ENCODE assay signal across 8 cellular contexts in genomic region chr7:35183873-35184503, GRCh38.
DNase-seq lines count a peak whose midpoint lies in the region; ATAC-seq and TF ChIP-seq lines count a peak whose summit lies in the region.
"Not testable (repeated sequence)": the region's sequence is repeated elsewhere in the genome, so short reads cannot be mapped to it uniquely, and the experiment has no call there.

No MANE protein-coding gene starts in this region.

- H3K27ac ChIP-seq in ACC112 (ENCODE audit: low read depth, low read length); GM23338 (ENCODE audit: low read depth); SK-N-SH (ENCODE audit: low read depth in 2 of 2, low read length in 1 of 2): not testable (repeated sequence)
- H3K27ac ChIP-seq in left ventricle myocardium inferior (replicated peaks) = peak overlapping the region; percentile 89

- not testable (repeated sequence) for H3K4me1 ChIP-seq in ACC112 (ENCODE audit: control insufficient read depth, insufficient read depth, low read length, unreplicated experiment); GM23338 (ENCODE audit: insufficient read depth); SK-N-SH (ENCODE audit: control insufficient read depth in 1 of 2, insufficient read depth in 2 of 2, low read depth in 1 of 2, low read length in 1 of 2)
- H3K4me1 ChIP-seq in left ventricle myocardium inferior = peaks cover 32% of the 10 kb centered on the region

- peaks cover 20% of the 10 kb centered on the region for H3K27me3 ChIP-seq in ACC112 (ENCODE audit: insufficient read depth, low read length)
- H3K27me3 ChIP-seq in GM23338 (ENCODE audit: insufficient read depth) = peaks cover 55% of the 10 kb centered on the region
- not testable (repeated sequence) for H3K27me3 ChIP-seq in SK-N-SH (ENCODE audit: insufficient read depth)
- peaks cover 13% of the 10 kb centered on the region for H3K27me3 ChIP-seq in left ventricle myocardium inferior (ENCODE audit: low read depth)

- H3K27me3 Mint-ChIP-seq in GM23338 (ENCODE audit: insufficient read depth, low read depth, poor library complexity) = peaks cover 33% of the 10 kb centered on the region

- CTCF ChIA-PET in SK-N-SH (lab: Yijun Ruan, JAX) = interaction anchor here (0.6 to 1.2 kb wide), 3 partner anchors 336 to 1097 kb away, joined by 3 to 4 read pairs (median 3); no protein-coding TSS in a partner anchor

- H3K4me1 Mint-ChIP-seq in GM23338 = not testable (repeated sequence)

- not testable (repeated sequence) for H3F3A ChIP-seq in GM23338 (replicated peaks; ENCODE audit: low read depth)
- peaks cover 21% of the 10 kb centered on the region for H3F3A ChIP-seq in SK-N-SH (replicated peaks; ENCODE audit: insufficient read depth)

- TF ChIP-seq EP300 in SK-N-SH (IDR thresholded peaks at IDR 0.05; ENCODE audit: borderline replicate concordance in 1 of 2, low read depth in 1 of 2, low read length in 1 of 2) = not testable (repeated sequence)

- POLR2A ChIA-PET in SK-N-SH (lab: Yijun Ruan, JAX) = not testable (repeated sequence)

- ATAC-seq in GM23338 = not testable (repeated sequence)

- peak; percentile 10 for DNase-seq in GM23338 (ENCODE audit: low spot score)
- DNase-seq in NB4 (ENCODE audit: low read depth) = peak; percentile 18
- peak; percentile 26 for DNase-seq in NCI-H82 (lab: John Stamatoyannopoulos, UW)
- not testable (repeated sequence) for DNase-seq in SK-N-SH, left ventricle myocardium inferior
- DNase-seq in cerebellar cortex (ENCODE audit: low spot score) = peak; percentile 12
- peak; percentile 17 for DNase-seq in superior temporal gyrus (ENCODE audit: extremely low spot score)

- H3K4me3 Mint-ChIP-seq in GM23338 = not testable (repeated sequence)

- WGBS in SK-N-SH (ENCODE audit: low lambda C conversion rate) = 89% methylated on average over 5 of the region's 5 CpGs

- intact Hi-C loops in left ventricle myocardium inferior (cut with micrococcal nuclease) = not testable (repeated sequence)

- H3K9me3 Mint-ChIP-seq in GM23338 = not testable (repeated sequence)

- H3K9me3 ChIP-seq in SK-N-SH; left ventricle myocardium inferior (replicated peaks): not testable (repeated sequence)

- not testable (repeated sequence) for TF ChIP-seq CTCF in GM23338 (conservative IDR thresholded peaks at IDR 0.05; ENCODE audit: low read depth in 2 of 2); NB4 (IDR thresholded peaks at IDR 0.05; ENCODE audit: low read depth, low read length); SK-N-SH (IDR thresholded peaks at IDR 0.05); left ventricle myocardium inferior (IDR thresholded peaks at IDR 0.05; ENCODE audit: borderline replicate concordance)

- not testable (repeated sequence) for H4K20me1 ChIP-seq in GM23338 (replicated peaks; ENCODE audit: insufficient read depth); SK-N-SH (ENCODE audit: insufficient read depth)

- not testable (repeated sequence) for H2AFZ ChIP-seq in ACC112 (ENCODE audit: low read length, unreplicated experiment); GM23338
- H2AFZ ChIP-seq in SK-N-SH (ENCODE audit: low read depth) = 0 out of 2 replicates have a peak overlapping the region, but pooled peaks have one; percentile 79

- H3K4me3 ChIP-seq in ACC112 (ENCODE audit: low read depth, low read length) = peak overlapping the region; percentile 33; the same call in 1 of the 2 replicates
- not testable (repeated sequence) for H3K4me3 ChIP-seq in GM23338; NB4 (ENCODE audit: low read depth, low read length); SK-N-SH (ENCODE audit: low read depth in 2 of 2, low read length in 1 of 2)
- H3K4me3 ChIP-seq in left ventricle myocardium inferior = peak overlapping the region; percentile 70

- not testable (repeated sequence) for H3K27ac Mint-ChIP-seq in GM23338

- not testable (repeated sequence) for H3K79me2 ChIP-seq in ACC112 (ENCODE audit: control insufficient read depth, insufficient read depth, low read length, unreplicated experiment); GM23338 (replicated peaks; ENCODE audit: insufficient read depth)
- peaks cover 14% of the 10 kb centered on the region; the same call in 1 of the 2 replicates for H3K79me2 ChIP-seq in SK-N-SH (ENCODE audit: insufficient read depth)

- not testable (repeated sequence) for TF ChIP-seq RAD21 in SK-N-SH (IDR thresholded peaks at IDR 0.05; ENCODE audit: low read length)

- not testable (repeated sequence) for H3K4me2 ChIP-seq in GM23338
- peak overlapping the region; percentile 56 for H3K4me2 ChIP-seq in SK-N-SH

- H3K36me3 ChIP-seq in ACC112 (ENCODE audit: insufficient read depth, low read length); GM23338 (ENCODE audit: insufficient read depth); SK-N-SH (replicated peaks in 1 of 2; ENCODE audit: control insufficient read depth in 1 of 2, insufficient read depth in 2 of 2, low read length in 1 of 2); left ventricle myocardium inferior: not testable (repeated sequence)

- not testable (repeated sequence) for H3K9ac ChIP-seq in SK-N-SH

- not testable (repeated sequence) for H3K36me3 Mint-ChIP-seq in GM23338 (ENCODE audit: low read depth)

- H3K9me2 ChIP-seq in GM23338 (ENCODE audit: insufficient read depth); SK-N-SH: not testable (repeated sequence)

- TF ChIP-seq POLR2A in NB4 (IDR thresholded peaks at IDR 0.05; ENCODE audit: extremely low read depth, insufficient read length) = not testable (repeated sequence)
